13 cellular contexts compared by ENCODE assay signal in genomic region chr3:4935347-4935746, GRCh38. TPM values are rescaled to one million over a fixed set of nuclear protein-coding genes. Genes with fewer than 3 reads are reported as not detected.
DNase-seq lines count a peak whose midpoint lies in the region; ATAC-seq, FAIRE-seq and TF ChIP-seq lines count a peak whose summit lies in the region.
"Had no signal": no experiment of that assay in that cellular context is flagged by ENCODE, and none has a peak within 500 bp of the region (broad histone marks: within the 10 kb centered on the region; RNA-seq: fewer than 3 reads in every experiment).

No MANE protein-coding gene starts in this region.

- TF ChIP-seq POLR2A in GM12891 (IDR thresholded peaks at IDR 0.05; ENCODE audit: low read depth, low read length): no peak

- peak; percentile 84 for ATAC-seq in GM19395 (IDR thresholded peaks at IDR 0.05; ENCODE audit: unreplicated experiment)
- ATAC-seq in HG03108 (IDR thresholded peaks at IDR 0.05; ENCODE audit: unreplicated experiment): peak; percentile 50
- peak; percentile 90 for ATAC-seq in activated naive CD8-positive, alpha-beta T cell treated with anti-CD3 and anti-CD28 coated beads, Interleukin-2, amount 10 ng/mL, durations not matched to agents 7 days and 5 days (ENCODE audit: low read depth)

- POLR2A ChIA-PET in activated naive CD8-positive, alpha-beta T cell treated with anti-CD3 and anti-CD28 coated beads, Interleukin-2, amount 10 ng/mL, durations not matched to agents 7 days and 5 days (lab: Charles Lee): interaction anchor here (0.6 to 0.9 kb wide), 2 partner anchors 44 to 50 kb away, joined by 4 to 5 read pairs; partner anchors contain the start of gene BHLHE40
- POLR2A ChIA-PET in GM10248 (lab: Yijun Ruan, JAX): no interaction called here

- H3K27me3 Mint-ChIP-seq in activated naive CD8-positive, alpha-beta T cell treated with anti-CD3 and anti-CD28 coated beads, Interleukin-2, amount 10 ng/mL, durations not matched to agents 7 days and 5 days: no peaks in the 10 kb centered on the region

- no peaks in the 10 kb centered on the region for H3K36me3 ChIP-seq in osteoblast (ENCODE audit: insufficient read depth, low read length)

- no peaks in the 10 kb centered on the region for H3K79me2 ChIP-seq in osteoblast (ENCODE audit: insufficient read depth, low read length)

- FAIRE-seq in GM12891 (lab: Jason Lieb, UNC): peak; percentile 52
- FAIRE-seq: H54, HTR-8/SVneo had no signal

- DNase-seq in GM12891 (ENCODE audit: insufficient read length, low spot score) (no peak), NCI-H526 treated with DMSO at 0.1 percent for 48 hours (lab: John Stamatoyannopoulos, UW) (no peak), osteoblast (ENCODE audit: insufficient read length, low spot score, missing footprints) (no peak), NCI-H1048 (lab: John Stamatoyannopoulos, UW) (no peak), GM10248 (ENCODE audit: extremely low spot score) (no peak)
- peak; percentile 37 for DNase-seq in activated naive CD8-positive, alpha-beta T cell treated with anti-CD3 and anti-CD28 coated beads, Interleukin-2, amount 10 ng/mL, durations not matched to agents 7 days and 5 days
- DNase-seq: amniotic stem cell, hypothalamus, NCI-H2029 treated with DMSO at 0.1 percent for 48 hours had no signal

- no peak overlapping the region for H2AFZ ChIP-seq in osteoblast (ENCODE audit: low read length)

- H3K27ac ChIP-seq in osteoblast (ENCODE audit: low read depth, low read length): no peak overlapping the region

- H3K27ac Mint-ChIP-seq in activated naive CD8-positive, alpha-beta T cell treated with anti-CD3 and anti-CD28 coated beads, Interleukin-2, amount 10 ng/mL, durations not matched to agents 7 days and 5 days: peak overlapping the region; percentile 76

- no peaks in the 10 kb centered on the region for H4K20me1 ChIP-seq in osteoblast (ENCODE audit: insufficient read depth, low read length)

- H3K4me1 Mint-ChIP-seq in activated naive CD8-positive, alpha-beta T cell treated with anti-CD3 and anti-CD28 coated beads, Interleukin-2, amount 10 ng/mL, durations not matched to agents 7 days and 5 days: peaks cover 23% of the 10 kb centered on the region

- H3K4me3 Mint-ChIP-seq in activated naive CD8-positive, alpha-beta T cell treated with anti-CD3 and anti-CD28 coated beads, Interleukin-2, amount 10 ng/mL, durations not matched to agents 7 days and 5 days: peak overlapping the region; percentile 31

- TF ChIP-seq CTCF in osteoblast (IDR thresholded peaks at IDR 0.05; ENCODE audit: extremely low read depth, low read depth, low read length): no peak
- no peak for TF ChIP-seq CTCF in GM10248 (IDR thresholded peaks at IDR 0.05; ENCODE audit: control extremely low read depth, extremely low read depth, low read depth, missing control alignments)

- H3K36me3 Mint-ChIP-seq in activated naive CD8-positive, alpha-beta T cell treated with anti-CD3 and anti-CD28 coated beads, Interleukin-2, amount 10 ng/mL, durations not matched to agents 7 days and 5 days: peaks cover 23% of the 10 kb centered on the region

- H3K4me3 ChIP-seq in osteoblast (ENCODE audit: insufficient read depth, low read length): no peak overlapping the region

- no peaks in the 10 kb centered on the region for H3K4me1 ChIP-seq in osteoblast (ENCODE audit: insufficient read depth, low read length)

- no peak overlapping the region for H3K4me2 ChIP-seq in osteoblast (ENCODE audit: insufficient read depth, low read length)

- H3K9me3 ChIP-seq in osteoblast (ENCODE audit: low read depth, low read length): no peaks in the 10 kb centered on the region

- no peaks in the 10 kb centered on the region for H3K27me3 ChIP-seq in osteoblast (ENCODE audit: insufficient read depth, low read length)

- CTCF ChIA-PET in GM10248 (lab: Yijun Ruan, JAX): interaction anchor here (0.8 to 1.6 kb wide), 2 partner anchors 10 to 80 kb away, joined by 3 to 4 read pairs; no protein-coding TSS in a partner anchor

- peaks cover 4% of the 10 kb centered on the region for H3K9me3 Mint-ChIP-seq in activated naive CD8-positive, alpha-beta T cell treated with anti-CD3 and anti-CD28 coated beads, Interleukin-2, amount 10 ng/mL, durations not matched to agents 7 days and 5 days

TF ChIP-seq in GM12891, 5 proteins besides CTCF, POLR2A, EP300 and RAD21:
- TF ChIP-seq PAX5 (IDR thresholded peaks at IDR 0.05; ENCODE audit: insufficient read depth, low read length, severe bottlenecking) (no peak), POU2F2 (IDR thresholded peaks at IDR 0.05; ENCODE audit: low read depth, low read length) (no peak), TAF1 (IDR thresholded peaks at IDR 0.05; ENCODE audit: low read depth, low read length) (no peak), POLR2AphosphoS5 (IDR thresholded peaks at IDR 0.05; ENCODE audit: low read depth, low read length) (no peak), SPI1 (IDR thresholded peaks at IDR 0.05; ENCODE audit: low read depth, low read length) (no peak)
TF ChIP-seq in GM12891: peak in this region for 0.

RNA-seq across cellular contexts. Expression of gene BHLHE40, which starts 43.9 kb away (rescaled TPM):
- polyA plus RNA-seq in GM12891 (2012; ENCODE audit: low read depth, missing spikeins): 101 TPM
- 100 to 1,000 TPM; 208 to 225 TPM for total RNA-seq in activated naive CD8-positive, alpha-beta T cell treated with anti-CD3 and anti-CD28 coated beads, Interleukin-2, amount 10 ng/mL, durations not matched to agents 7 days and 5 days
- 70.2 and 71.9 TPM in 2 replicates for total RNA-seq in osteoblast
